Comparison of ENCODE assay signal across 8 cellular contexts in the genomic region with DNA sequence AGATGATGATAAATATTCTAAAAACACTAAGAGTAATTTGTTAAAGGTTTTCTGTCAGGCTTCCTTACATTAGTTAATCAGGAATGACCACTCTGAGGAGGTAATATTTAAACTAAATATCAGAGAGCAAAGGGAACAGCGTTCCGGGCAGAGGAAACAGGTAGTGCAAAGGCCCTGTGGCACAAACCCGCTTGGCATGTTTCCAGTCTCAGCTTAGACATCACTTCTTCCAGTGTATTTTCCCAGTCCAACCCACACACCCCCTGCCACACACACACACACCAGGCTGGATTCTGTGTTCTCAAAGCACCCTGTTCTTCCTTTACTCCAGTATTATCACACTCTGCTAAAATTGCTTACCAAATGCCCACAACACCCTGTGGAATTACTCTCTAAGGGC.
"Had no signal": no experiment of that assay in that cellular context is flagged by ENCODE, and none has a peak within 500 bp of the region (broad histone marks: within the 10 kb centered on the region; RNA-seq: fewer than 3 reads in every experiment).

No MANE protein-coding gene starts in this region.

- H3K4me3 ChIP-seq: GM12878 had no signal

- FAIRE-seq: G401.6, GM12878, GM12891, GM12892, GM18507, GM19239 had no signal

- DNase-seq: GDM1, GF-D8 had no signal

- ATAC-seq: GM12878 had no signal
